Comparison of ENCODE assay signal across 8 cellular contexts in the genomic region with DNA sequence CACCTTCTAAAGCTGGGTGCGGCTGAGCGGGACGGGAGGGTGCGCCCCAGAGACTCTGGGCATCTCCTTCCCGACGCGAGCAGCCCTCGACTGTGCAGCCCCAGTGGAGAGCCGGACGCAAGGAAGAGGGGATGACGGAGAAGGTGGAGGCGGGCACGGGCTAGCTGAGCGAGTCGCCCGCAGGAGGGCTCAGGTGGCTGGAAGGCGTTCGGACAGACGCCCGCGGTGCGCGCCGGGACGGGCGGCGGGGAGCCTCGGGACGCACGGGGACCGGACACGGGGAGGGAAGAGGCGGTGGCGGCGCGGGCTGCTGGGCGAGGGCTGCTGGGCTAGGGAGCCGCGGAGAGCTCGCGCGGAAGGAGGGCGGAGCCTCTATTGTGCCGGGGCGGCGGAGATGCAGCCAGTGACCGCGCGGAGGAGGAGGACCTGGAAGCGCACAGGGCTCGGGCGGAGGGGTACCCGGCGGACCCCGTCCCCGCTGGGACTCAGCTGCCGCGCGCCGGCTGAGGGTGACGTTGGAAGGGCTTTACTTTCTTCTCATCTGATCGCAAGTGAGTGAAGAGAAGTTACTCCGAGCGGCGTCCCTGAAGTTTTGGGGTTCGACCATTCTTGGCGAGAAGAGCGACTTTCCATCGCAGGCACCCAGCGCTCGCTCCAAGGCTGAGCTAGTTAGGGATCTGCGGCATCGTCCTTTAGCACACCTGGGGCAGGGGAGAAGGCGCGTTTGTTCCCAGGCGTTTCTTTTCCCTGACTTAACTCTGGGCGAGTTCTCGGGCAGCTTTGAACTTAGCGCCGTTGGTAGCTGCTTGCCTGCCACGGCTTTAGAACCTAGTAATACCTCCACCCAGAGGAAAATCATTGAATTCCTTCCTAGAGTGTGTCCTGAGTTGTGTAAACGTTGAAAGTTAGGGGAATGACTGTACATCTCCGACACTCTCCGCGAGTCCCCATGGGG. TPM values are rescaled to one million over a fixed set of nuclear protein-coding genes. Genes with fewer than 3 reads are reported as not detected.
A peak's percentile ranks its signal among the peaks of the same experiment; 100 is the strongest.
DNase-seq lines count a peak whose midpoint lies in the region; ATAC-seq and TF ChIP-seq lines count a peak whose summit lies in the region.

A gene (minus strand): TSS at position 323 of the 955 bp plus-strand sequence. CDS start 439 bp downstream, outside the sequence.

- H3K4me1 ChIP-seq in neural progenitor cell (peaks cover 14% of the 10 kb centered on the region), thyroid gland (peaks cover 0 to 15% of the 10 kb centered on the region in 2 donors)

- peak within 1 kb of the TSS; percentile 27 for H3K9ac ChIP-seq in neural progenitor cell

- H3K9me3 ChIP-seq in neural progenitor cell (ENCODE audit: low read depth) (no peaks in the 10 kb centered on the region), thyroid gland (no peaks in the 10 kb centered on the region)

- peak; percentile 74 to 81 for ATAC-seq in activated CD4-positive, CD25-positive, alpha-beta regulatory T cell treated with anti-CD3 and anti-CD28 coated beads, Interleukin-2, amount 50 U/mL, for 24 hours

- no peaks in the 10 kb centered on the region for H3K9me3 Mint-ChIP-seq in activated naive CD4-positive, alpha-beta T cell treated with anti-CD3 and anti-CD28 coated beads for 36 hours
- peaks cover 4% of the 10 kb centered on the region for H3K9me3 Mint-ChIP-seq in neural progenitor cell

- no peaks in the 10 kb centered on the region for H3K79me2 ChIP-seq in neural progenitor cell (ENCODE audit: low read depth)

- 1 to 2% methylated on average over 32 to 52 of the region's 85 CpGs for WGBS in thyroid gland, 2 donors

- peaks cover 61% of the 10 kb centered on the region for H3K27me3 ChIP-seq in neural progenitor cell
- no peaks in the 10 kb centered on the region for H3K27me3 ChIP-seq in thyroid gland

- no peak within 1 kb of the TSS for H3K27ac ChIP-seq in neural progenitor cell
- H3K27ac ChIP-seq in thyroid gland, result peak within 1 kb of the TSS in 2 of 3 donors; percentile 54 to 63

- peak within 1 kb of the TSS; percentile 90 for H3K4me2 ChIP-seq in neural progenitor cell

- H3K36me3 Mint-ChIP-seq in activated naive CD4-positive, alpha-beta T cell treated with anti-CD3 and anti-CD28 coated beads for 36 hours (ENCODE audit: low read depth), result no peaks in the 10 kb centered on the region
- H3K36me3 Mint-ChIP-seq in neural progenitor cell, result peaks cover 5% of the 10 kb centered on the region

- H3K4me1 Mint-ChIP-seq in activated naive CD4-positive, alpha-beta T cell treated with anti-CD3 and anti-CD28 coated beads for 36 hours (ENCODE audit: low read depth), result peaks cover 7% of the 10 kb centered on the region
- peaks cover 22% of the 10 kb centered on the region for H3K4me1 Mint-ChIP-seq in neural progenitor cell

- no peaks in the 10 kb centered on the region for H3K36me3 ChIP-seq in neural progenitor cell
- no peaks in the 10 kb centered on the region for H3K36me3 ChIP-seq in thyroid gland

- peak within 1 kb of the TSS; percentile 100 for H2AFZ ChIP-seq in neural progenitor cell (replicated peaks)

- DNase-seq in activated CD4-positive, CD25-positive, alpha-beta regulatory T cell (lab: John Stamatoyannopoulos, UW), result no peak
- DNase-seq in HT1080 (ENCODE audit: low read depth) (peak; percentile 79), RPMI8226 (peak; percentile 83), germinal center (ENCODE audit: low spot score) (peak; percentile 59), neural progenitor cell (ENCODE audit: low spot score) (peak; percentile 90), thyroid gland (peak; percentile 45 to 50)
- DNase-seq in activated naive CD4-positive, alpha-beta T cell treated with anti-CD3 and anti-CD28 coated beads for 36 hours, result peak; percentile 65

- TF ChIP-seq CTCF in neural progenitor cell (IDR thresholded peaks at IDR 0.05) (no peak), thyroid gland (IDR thresholded peaks at IDR 0.05) (peak in 2 of 6 experiments; percentile 10 to 16)

- CTCF ChIA-PET in activated naive CD4-positive, alpha-beta T cell treated with anti-CD3 and anti-CD28 coated beads for 36 hours (lab: Charles Lee), result interaction anchor here (0.5 to 2.8 kb wide), 17 partner anchors 11 to 760 kb away, joined by 3 to 35 read pairs (median 6); no protein-coding TSS in a partner anchor

- H3K4me3 ChIP-seq in neural progenitor cell, result peak within 1 kb of the TSS; percentile 69
- peak within 1 kb of the TSS in 2 of 3 donors; percentile 25 to 32 for H3K4me3 ChIP-seq in thyroid gland (replicated peaks in 1 of 3)

- TF ChIP-seq POLR2A in thyroid gland (IDR thresholded peaks at IDR 0.05), result peak in 1 of 2 donors; percentile 30

- H3K27ac Mint-ChIP-seq in activated naive CD4-positive, alpha-beta T cell treated with anti-CD3 and anti-CD28 coated beads for 36 hours, result no peak within 1 kb of the TSS
- peak within 1 kb of the TSS; percentile 88 for H3K27ac Mint-ChIP-seq in neural progenitor cell

- H3F3A ChIP-seq in neural progenitor cell (ENCODE audit: low read depth), result peaks cover 17% of the 10 kb centered on the region

- intact Hi-C loops in activated naive CD4-positive, alpha-beta T cell treated with anti-CD3 and anti-CD28 coated beads for 36 hours (cut with micrococcal nuclease), result loop anchor here (1.0 to 2.0 kb wide), 5 partner anchors 62 to 261 kb away; no protein-coding TSS in a partner anchor
- intact Hi-C loops in thyroid gland (cut with DNase I), result no loop called here

- H3K27me3 Mint-ChIP-seq in activated naive CD4-positive, alpha-beta T cell treated with anti-CD3 and anti-CD28 coated beads for 36 hours (ENCODE audit: low read depth), result peaks cover 18% of the 10 kb centered on the region
- H3K27me3 Mint-ChIP-seq in neural progenitor cell (ENCODE audit: insufficient read depth, low read depth), result peaks cover 9% of the 10 kb centered on the region

- no peaks in the 10 kb centered on the region for H4K20me1 ChIP-seq in neural progenitor cell (ENCODE audit: low read depth)

- peak within 1 kb of the TSS; percentile 86 for H3K4me3 Mint-ChIP-seq in activated naive CD4-positive, alpha-beta T cell treated with anti-CD3 and anti-CD28 coated beads for 36 hours
- peak within 1 kb of the TSS; percentile 97 for H3K4me3 Mint-ChIP-seq in neural progenitor cell

RNA-seq across cellular contexts. Expression of the gene that starts here (rescaled TPM):
- total RNA-seq in HT1080 (2014; rRNA removed; shearing (Covaris generic)), result 1.1 and 2.2 TPM in 2 replicates
- polyA plus RNA-seq in HT1080 (2015; cell fraction: cytosol; rRNA removed), result 0.29 and 0.35 TPM in 2 replicates
- 1.2 and 1.8 TPM in 2 replicates for polyA plus RNA-seq in HT1080 (2015; cell fraction: nucleus; rRNA removed)
- 1 to 10 TPM; 1.7 to 2.3 TPM for total RNA-seq in activated naive CD4-positive, alpha-beta T cell treated with anti-CD3 and anti-CD28 coated beads for 36 hours
- total RNA-seq in neural progenitor cell (ENCODE audit: low replicate concordance) (1.3 and 3.0 TPM in 2 replicates), thyroid gland (10 to 100 TPM in 3 of 4 donors, 1 to 10 TPM in 1; 8.0 to 18.4 (median 12.9) TPM)

Comparison
In these comparisons a context has a peak if more than half of its experiments do, and no peak if none do; other contexts are left out.
1. DNase-seq: peak in HT1080 (single experiment), RPMI8226 (single experiment), activated naive CD4-positive, alpha-beta T cell treated with anti-CD3 and anti-CD28 coated beads for 36 hours (single experiment), germinal center (single experiment), neural progenitor cell (single experiment) and thyroid gland (2 of 2); none in activated CD4-positive, CD25-positive, alpha-beta regulatory T cell (0 of 4).